Comparison of ENCODE assay signal across 20 cellular contexts in the genomic region with DNA sequence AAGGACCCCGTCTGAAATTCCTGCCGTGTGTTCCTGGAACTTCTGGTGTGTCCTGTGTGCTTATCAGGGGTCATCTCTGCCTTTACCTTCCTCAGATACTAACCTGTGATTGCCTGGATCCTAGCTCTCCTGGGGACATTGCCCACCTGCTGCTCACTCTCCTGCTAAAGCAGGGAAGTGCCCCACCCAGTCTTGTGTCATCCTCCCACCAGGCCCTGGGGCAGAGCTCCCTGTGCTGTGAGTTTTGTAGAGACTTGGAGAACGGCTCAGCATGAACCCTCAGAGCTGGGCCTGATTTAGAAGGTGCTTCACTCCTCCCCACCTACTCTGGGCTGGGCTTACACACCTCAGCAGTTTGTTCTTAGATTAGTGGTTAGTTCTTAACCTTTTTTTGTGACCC. TPM values are rescaled to one million over a fixed set of nuclear protein-coding genes. Genes with fewer than 3 reads are reported as not detected.
A peak's percentile ranks its signal among the peaks of the same experiment; 100 is the strongest.
DNase-seq lines count a peak whose midpoint lies in the region; ATAC-seq and TF ChIP-seq lines count a peak whose summit lies in the region.
"Had no signal": no experiment of that assay in that cellular context is flagged by ENCODE, and none has a peak within 500 bp of the region (broad histone marks: within the 10 kb centered on the region; RNA-seq: fewer than 3 reads in every experiment).

No MANE protein-coding gene starts in this region.

- no peaks in the 10 kb centered on the region for H3K9me3 ChIP-seq in Peyer's patch
- H3K9me3 ChIP-seq: heart right ventricle, MG63, SJCRH30 had no signal

- H3K4me3 ChIP-seq in epithelial cell of esophagus (ENCODE audit: low read length): no peak overlapping the region
- no peak overlapping the region for H3K4me3 ChIP-seq in Peyer's patch
- H3K4me3 ChIP-seq: heart right ventricle, MG63, SJCRH30 had no signal

- no peak overlapping the region for H3K27ac ChIP-seq in Peyer's patch
- H3K27ac ChIP-seq: C4-2B, heart right ventricle, SJCRH30 had no signal

- no peaks in the 10 kb centered on the region for H3K27me3 ChIP-seq in Peyer's patch
- H3K27me3 ChIP-seq: heart right ventricle, MG63, SJCRH30 had no signal

- no peaks in the 10 kb centered on the region for H3K27me3 Mint-ChIP-seq in osteocyte (ENCODE audit: unreplicated experiment)

- peaks cover 38% of the 10 kb centered on the region for H3K4me1 Mint-ChIP-seq in osteocyte (ENCODE audit: unreplicated experiment)

- TF ChIP-seq POLR2A in Peyer's patch (IDR thresholded peaks at IDR 0.05): no peak

- ATAC-seq in GM18520 (IDR thresholded peaks at IDR 0.05; ENCODE audit: unreplicated experiment): no peak
- ATAC-seq: heart right ventricle had no signal

- TF ChIP-seq CTCF in epithelial cell of esophagus (IDR thresholded peaks at IDR 0.05; ENCODE audit: insufficient read depth, low read depth, low read length, missing control alignments) (no peak), osteocyte (IDR thresholded peaks at IDR 0.05) (no peak), Peyer's patch (IDR thresholded peaks at IDR 0.05) (no peak)

- H3K4me1 ChIP-seq in Peyer's patch: no peaks in the 10 kb centered on the region
- H3K4me1 ChIP-seq: SJCRH30 had no signal

- H3K9me3 Mint-ChIP-seq in osteocyte (ENCODE audit: unreplicated experiment): no peaks in the 10 kb centered on the region

- H3K4me3 Mint-ChIP-seq in osteocyte (ENCODE audit: unreplicated experiment): no peak overlapping the region

- H3K27ac Mint-ChIP-seq in osteocyte (ENCODE audit: unreplicated experiment): no peak overlapping the region

- peaks cover 11% of the 10 kb centered on the region for H3K36me3 Mint-ChIP-seq in osteocyte (ENCODE audit: unreplicated experiment)

- peak; percentile 49 for DNase-seq in activated CD8-positive, alpha-beta memory T cell treated with anti-CD3 and anti-CD28 coated beads for 24 hours
- DNase-seq in activated CD8-positive, alpha-beta memory T cell treated with anti-CD3 and anti-CD28 coated beads, Interleukin-2, amount 50 U/mL, for 4 hours: no peak
- DNase-seq in NCI-H69 (lab: John Stamatoyannopoulos, UW): peak; percentile 75
- DNase-seq in epithelial cell of esophagus (ENCODE audit: low read depth): peak; percentile 66
- DNase-seq in osteocyte (ENCODE audit: extremely low spot score, unreplicated experiment): peak; percentile 56
- no peak for DNase-seq in RKO (ENCODE audit: low spot score)
- no peak for DNase-seq in Peyer's patch
- DNase-seq: activated CD4-positive, CD25-positive, alpha-beta regulatory T cell treated with anti-CD3 and anti-CD28 coated beads, Interleukin-2, amount 50 U/mL, for 72 hours; activated effector memory CD4-positive, alpha-beta T cell treated with Interleukin-2 at 50 U/mL for 16 hours; amygdala; cerebellar nuclear complex; DMS53; effector CD8-positive, alpha-beta T cell; heart right ventricle; MG63; NCI-H187; SJCRH30; stimulated activated CD8-positive, alpha-beta memory T cell treated with anti-CD3 and anti-CD28 coated beads, Interleukin-4, amount 100 ng/mL, for 48 hours had no signal

- peaks cover 0 to 24% (median 0%) of the 10 kb centered on the region in 3 donors for H3K36me3 ChIP-seq in Peyer's patch

RNA-seq across cellular contexts. Expression of a gene that starts 3.8 kb away (rescaled TPM):
- total RNA-seq in osteocyte: 27.9 and 34.2 TPM in 2 replicates
- total RNA-seq in Peyer's patch: 10 to 100 TPM in 3 of 4 donors, 1 to 10 TPM in 1; 7.7 to 51.2 (median 23.5) TPM

RNA-seq across cellular contexts. Expression of a gene that starts 34.9 kb away (rescaled TPM):
- total RNA-seq in osteocyte (29.7 and 33.3 TPM in 2 replicates), Peyer's patch (100 to 1,000 TPM in 1 of 4 donors, 10 to 100 TPM in 3; 42.9 to 120 (median 81.9) TPM)

RNA-seq across cellular contexts. Expression of a gene that starts 48.6 kb away (rescaled TPM):
- total RNA-seq in osteocyte (38.2 and 38.6 TPM in 2 replicates), Peyer's patch (10 to 100 TPM in 1 of 4 donors, 1 to 10 TPM in 3; 4.1 to 27.5 (median 8.9) TPM)

Comparison
In these comparisons a context has a peak if more than half of its experiments do, and no peak if none do; other contexts are left out.
1. DNase-seq: peak in activated CD8-positive, alpha-beta memory T cell treated with anti-CD3 and anti-CD28 coated beads for 24 hours (single experiment), NCI-H69 (single experiment), epithelial cell of esophagus (single experiment) and osteocyte (single experiment); none in activated CD8-positive, alpha-beta memory T cell treated with anti-CD3 and anti-CD28 coated beads, Interleukin-2, amount 50 U/mL, for 4 hours (single experiment), RKO (single experiment) and Peyer's patch (0 of 3).